Comparison of ENCODE assay signal across 31 cellular contexts in the genomic region with DNA sequence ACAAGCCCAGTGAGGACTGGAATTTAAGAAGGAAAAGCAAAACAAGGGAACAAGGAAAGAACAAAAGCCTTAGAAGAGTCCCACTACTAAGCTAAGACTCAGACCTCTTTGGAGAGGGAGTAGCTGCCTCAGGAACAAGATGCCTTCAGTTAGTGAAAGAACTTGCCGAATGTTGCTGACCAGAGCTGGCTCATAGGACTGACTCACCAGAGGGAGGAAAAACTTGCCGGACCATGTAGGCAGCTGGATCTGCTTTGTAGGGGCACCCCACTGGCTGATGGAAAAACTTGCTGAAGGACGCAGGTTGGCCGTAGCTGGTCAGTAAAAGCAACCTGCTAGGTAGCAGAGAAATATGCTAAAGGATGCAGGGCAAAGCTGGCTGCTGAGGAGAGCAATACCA. TPM values are rescaled to one million over a fixed set of nuclear protein-coding genes. Genes with fewer than 3 reads are reported as not detected.
A peak's percentile ranks its signal among the peaks of the same experiment; 100 is the strongest.
DNase-seq lines count a peak whose midpoint lies in the region; FAIRE-seq and TF ChIP-seq lines count a peak whose summit lies in the region.
"Had no signal": no experiment of that assay in that cellular context is flagged by ENCODE, and none has a peak within 500 bp of the region (broad histone marks: within the 10 kb centered on the region; RNA-seq: fewer than 3 reads in every experiment).

No MANE protein-coding gene starts in this region.

- H3K4me3 Mint-ChIP-seq in MCF 10A (ENCODE audit: unreplicated experiment), result no peak overlapping the region
- H3K4me3 Mint-ChIP-seq: activated T-cell treated with anti-CD3 and anti-CD28 coated beads, Interleukin-2, amount 50 U/mL, for 4 hours; CD4-positive, alpha-beta T cell; effector memory CD8-positive, alpha-beta T cell; nephron had no signal

- TF ChIP-seq CTCF in MCF 10A (IDR thresholded peaks at IDR 0.05; ENCODE audit: unreplicated experiment) (no peak), breast epithelium (IDR thresholded peaks at IDR 0.05) (no peak), fibroblast of mammary gland (conservative IDR thresholded peaks at IDR 0.05; ENCODE audit: control insufficient read depth, insufficient read depth, low read depth, low read length) (no peak)

- POLR2A ChIA-PET in MCF 10A (lab: Yijun Ruan, JAX), result no interaction called here

- H3K36me3 Mint-ChIP-seq in MCF 10A (ENCODE audit: insufficient read depth, unreplicated experiment), result no peaks in the 10 kb centered on the region

- H3K27ac Mint-ChIP-seq in MCF 10A (ENCODE audit: low read depth, unreplicated experiment), result no peak overlapping the region
- H3K27ac Mint-ChIP-seq: CD4-positive, alpha-beta T cell; effector memory CD8-positive, alpha-beta T cell; nephron had no signal

- FAIRE-seq in urothelium cell line (lab: Jason Lieb, UNC), result peak; percentile 32
- FAIRE-seq: colon, D721Med, GM19239 had no signal

- no peak for TF ChIP-seq POLR2A in breast epithelium (IDR thresholded peaks at IDR 0.05)

- H3K27me3 ChIP-seq in breast epithelium, result no peaks in the 10 kb centered on the region

- BruUV-seq in MCF 10A (replicated peaks; lab: Mats Ljungman, UMichigan), result no TSS peak

- no peaks in the 10 kb centered on the region for H3K4me1 Mint-ChIP-seq in MCF 10A (ENCODE audit: insufficient read depth, unreplicated experiment)
- H3K4me1 Mint-ChIP-seq: nephron had no signal

- H3K4me1 ChIP-seq in breast epithelium, result no peaks in the 10 kb centered on the region
- H3K4me1 ChIP-seq: esophagus muscularis mucosa, stomach, tibial artery had no signal

- H3K27ac ChIP-seq in breast epithelium, result no peak overlapping the region
- H3K27ac ChIP-seq: esophagus muscularis mucosa, KMS-11, skin epidermis, stomach, tibial artery, VCaP had no signal

- no peak overlapping the region for H3K4me3 ChIP-seq in breast epithelium
- H3K4me3 ChIP-seq in fibroblast of mammary gland (ENCODE audit: control insufficient read depth, low read depth, low read length), result no peak overlapping the region
- H3K4me3 ChIP-seq: esophagus muscularis mucosa, skin epidermis, stomach, tibial artery had no signal

- CTCF ChIA-PET in MCF 10A (lab: Yijun Ruan, JAX), result interaction anchor here (0.6 to 1.4 kb wide), 3 partner anchors 11 to 1794 kb away, joined by 4 to 8 read pairs (median 5); no protein-coding TSS in a partner anchor

- DNase-seq in MCF 10A (ENCODE audit: unreplicated experiment) (peak; percentile 13), breast epithelium (ENCODE audit: low spot score in 2 of 2) (no peak), astrocyte of the hippocampus (ENCODE audit: low read depth, low spot score) (peak; percentile 23), fibroblast of mammary gland (ENCODE audit: low read depth) (peak; percentile 35), urothelium cell line (ENCODE audit: low spot score) (no peak), NOMO-1 (lab: John Stamatoyannopoulos, UW; ENCODE audit: unreplicated experiment in 2 of 2) (no peak), islet precursor cell (no peak)
- DNase-seq in stimulated activated CD4-positive, alpha-beta T cell treated with anti-CD3 and anti-CD28 coated beads, Interleukin-4, amount 100 ng/mL, for 1 hour, result no peak
- DNase-seq: 8988T; activated CD4-positive, alpha-beta T cell treated with anti-CD3 and anti-CD28 coated beads for 48 hours; activated naive CD4-positive, alpha-beta T cell; activated T-cell treated with anti-CD3 and anti-CD28 coated beads, Interleukin-2, amount 50 U/mL, for 4 hours; CD4-positive, alpha-beta T cell; effector memory CD8-positive, alpha-beta T cell; GDM1; left cardiac atrium; NCI-H1436; NCI-H2081 treated with DMSO at 0.1 percent for 48 hours; NCI-H446; NCI-H774; stimulated activated CD8-positive, alpha-beta memory T cell treated with anti-CD3 and anti-CD28 coated beads, Interleukin-4, amount 100 ng/mL, for 48 hours; stomach; tibial artery had no signal

- no peaks in the 10 kb centered on the region for H3K27me3 Mint-ChIP-seq in MCF 10A (ENCODE audit: insufficient read depth, unreplicated experiment)

- no peaks in the 10 kb centered on the region for H3K9me3 Mint-ChIP-seq in MCF 10A (ENCODE audit: unreplicated experiment)
- H3K9me3 Mint-ChIP-seq: activated T-cell treated with anti-CD3 and anti-CD28 coated beads, Interleukin-2, amount 50 U/mL, for 4 hours; CD4-positive, alpha-beta T cell; effector memory CD8-positive, alpha-beta T cell; nephron had no signal

- no peaks in the 10 kb centered on the region for H3K36me3 ChIP-seq in breast epithelium
- H3K36me3 ChIP-seq: esophagus muscularis mucosa, stomach, tibial artery had no signal

- H3K9me3 ChIP-seq in breast epithelium, result no peaks in the 10 kb centered on the region
- H3K9me3 ChIP-seq: esophagus muscularis mucosa, stomach, tibial artery had no signal

- intact Hi-C loops in MCF 10A (cut with micrococcal nuclease) (no loop called here), breast epithelium (cut with DNase I; ENCODE audit: low total_unique reads) (no loop called here)

RNA-seq across cellular contexts. Expression of gene ZSWIM5, which starts 15.3 kb away (rescaled TPM):
- 0.14 and 0.32 TPM in 2 replicates for total RNA-seq in MCF 10A (2022)
- total RNA-seq in breast epithelium, result 1 to 10 TPM; 1.6 to 4.5 (median 3.3) TPM

Comparison
In these comparisons a context has a peak if more than half of its experiments do, and no peak if none do; other contexts are left out.
1. DNase-seq: peak in MCF 10A (single experiment), astrocyte of the hippocampus (single experiment) and fibroblast of mammary gland (single experiment); none in breast epithelium (0 of 2), urothelium cell line (single experiment), NOMO-1 (0 of 2), stimulated activated CD4-positive, alpha-beta T cell treated with anti-CD3 and anti-CD28 coated beads, Interleukin-4, amount 100 ng/mL, for 1 hour (single experiment) and islet precursor cell (single experiment).